7 cellular contexts compared by ENCODE assay signal in genomic region chr17:28404812-28405570, GRCh38. TPM values are rescaled to one million over a fixed set of nuclear protein-coding genes. Genes with fewer than 3 reads are reported as not detected.
A peak's percentile ranks its signal among the peaks of the same experiment; 100 is the strongest.
DNase-seq lines count a peak whose midpoint lies in the region; ATAC-seq and TF ChIP-seq lines count a peak whose summit lies in the region.
"Had no signal": no experiment of that assay in that cellular context is flagged by ENCODE, and none has a peak within 500 bp of the region (broad histone marks: within the 10 kb centered on the region; RNA-seq: fewer than 3 reads in every experiment).

No MANE protein-coding gene starts in this region.

- DNase-seq in GM06990 (ENCODE audit: extremely low read depth, insufficient read length) (no peak), adrenal gland (peak in 6 of 7 donors; percentile 49 to 81 (median 66))
- DNase-seq in activated CD4-positive, alpha-beta T cell treated with anti-CD3 and anti-CD28 coated beads for 48 hours = no peak

- TF ChIP-seq CTCF in GM06990 (IDR thresholded peaks at IDR 0.05; ENCODE audit: insufficient read depth, low read length, poor library complexity, severe bottlenecking) (no peak), adrenal gland (IDR thresholded peaks at IDR 0.05) (peak in 2 of 6 experiments; percentile 5 to 13)

- H3K27ac ChIP-seq in adrenal gland = peak overlapping the region in 3 of 5 donors; percentile 62 to 84 (median 82)
- H3K27ac ChIP-seq in muscle layer of duodenum (ENCODE audit: low read length) = peak overlapping the region; percentile 56

- ATAC-seq in GM19351 (IDR thresholded peaks at IDR 0.05; ENCODE audit: unreplicated experiment) = no peak
- ATAC-seq in GM18517 (IDR thresholded peaks at IDR 0.05; ENCODE audit: unreplicated experiment) = no peak

- H3K27me3 ChIP-seq in GM06990 (replicated peaks; ENCODE audit: control insufficient read depth, insufficient read depth, low read length) (no peaks in the 10 kb centered on the region), adrenal gland (no peaks in the 10 kb centered on the region), muscle layer of duodenum (ENCODE audit: low read depth, low read length) (no peaks in the 10 kb centered on the region)

- peaks cover 19 to 37% of the 10 kb centered on the region in 2 donors for H3K4me1 ChIP-seq in adrenal gland (replicated peaks in 1 of 2)
- peaks cover 10 to 13% of the 10 kb centered on the region in 2 donors for H3K4me1 ChIP-seq in muscle layer of duodenum (ENCODE audit: control insufficient read depth in 1 of 2, insufficient read depth in 2 of 2, low read length in 2 of 2)

- 23 to 39% (median 30%) methylated on average over 19 to 33 of the region's 33 CpGs for WGBS in adrenal gland, 4 donors

- H3K9me3 ChIP-seq in adrenal gland (replicated peaks in 1 of 3) = no peaks in the 10 kb centered on the region
- no peaks in the 10 kb centered on the region for H3K9me3 ChIP-seq in muscle layer of duodenum (ENCODE audit: control insufficient read depth in 1 of 2, low read length in 2 of 2)

- peak in 1 of 2 donors; percentile 42 for TF ChIP-seq POLR2A in adrenal gland (IDR thresholded peaks at IDR 0.05)

- H3K4me3 ChIP-seq in GM06990 (replicated peaks; ENCODE audit: low read depth, low read length) (peak overlapping the region; percentile 78), adrenal gland (peak overlapping the region; percentile 25 to 85 (median 70)), muscle layer of duodenum (ENCODE audit: low read depth in 1 of 2, low read length in 2 of 2) (peak overlapping the region; percentile 68 to 92)

- intact Hi-C loops in adrenal gland (cut with DNase I) = loop anchor here in 1 of 2 donors (10.0 kb wide), 1 partner anchor 60 kb away; no protein-coding TSS in a partner anchor

- no peaks in the 10 kb centered on the region for H3K36me3 ChIP-seq in GM06990 (ENCODE audit: control insufficient read depth, insufficient read depth, low read length)
- H3K36me3 ChIP-seq in adrenal gland (replicated peaks in 1 of 2) = peaks cover 0 to 25% of the 10 kb centered on the region in 2 donors
- H3K36me3 ChIP-seq in muscle layer of duodenum (ENCODE audit: control insufficient read depth in 1 of 2, insufficient read depth in 2 of 2, low read length in 2 of 2) = peaks cover 0 to 5% of the 10 kb centered on the region in 2 donors

RNA-seq across cellular contexts. Expression of gene SLC46A1, which starts 1.0 kb away (rescaled TPM):
- 10 to 100 TPM; 35.6 to 79.8 (median 49.9) TPM for total RNA-seq in adrenal gland
- 100 to 1,000 TPM in 1 of 3 donors, 10 to 100 TPM in 2; 13.3 to 104 (median 15.4) TPM for polyA plus RNA-seq in adrenal gland

RNA-seq across cellular contexts. Expression of gene SARM1, which starts 33.5 kb away (rescaled TPM):
- total RNA-seq in adrenal gland = 10 to 100 TPM; 20.7 to 40.0 (median 28.2) TPM
- polyA plus RNA-seq in adrenal gland = 10 to 100 TPM; 10.8 to 22.6 (median 16.0) TPM

RNA-seq across cellular contexts. Expression of gene VTN, which starts 34.9 kb away (rescaled TPM):
- 100 to 1,000 TPM; 140 to 470 (median 223) TPM for total RNA-seq in adrenal gland
- polyA plus RNA-seq in adrenal gland = 100 to 1,000 TPM in 2 of 3 donors, 10 to 100 TPM in 1; 69.9 to 184 (median 122) TPM

RNA-seq across cellular contexts. Expression of gene SEBOX, which starts 40.0 kb away (rescaled TPM):
- not detected for total RNA-seq in adrenal gland
- polyA plus RNA-seq in adrenal gland = not detected
- total RNA-seq: NCI-H460 had no signal

RNA-seq across cellular contexts. Expression of gene POLDIP2, which starts 47.7 kb away (rescaled TPM):
- 100 to 1,000 TPM; 160 to 204 (median 180) TPM for total RNA-seq in adrenal gland
- polyA plus RNA-seq in adrenal gland = 100 to 1,000 TPM in 2 of 3 donors, 10 to 100 TPM in 1; 74.2 to 201 (median 111) TPM

Comparison
In these comparisons a context has a peak if more than half of its experiments do, and no peak if none do; other contexts are left out.
1. DNase-seq: peak in adrenal gland (6 of 7); none in GM06990 (single experiment) and activated CD4-positive, alpha-beta T cell treated with anti-CD3 and anti-CD28 coated beads for 48 hours (single experiment).
2. Peak in every context shown above with its lines, with median percentiles within 50 percentile points of each other: H3K4me3 ChIP-seq.